ENCODE assay signal across 17 cellular contexts in the genomic region with DNA sequence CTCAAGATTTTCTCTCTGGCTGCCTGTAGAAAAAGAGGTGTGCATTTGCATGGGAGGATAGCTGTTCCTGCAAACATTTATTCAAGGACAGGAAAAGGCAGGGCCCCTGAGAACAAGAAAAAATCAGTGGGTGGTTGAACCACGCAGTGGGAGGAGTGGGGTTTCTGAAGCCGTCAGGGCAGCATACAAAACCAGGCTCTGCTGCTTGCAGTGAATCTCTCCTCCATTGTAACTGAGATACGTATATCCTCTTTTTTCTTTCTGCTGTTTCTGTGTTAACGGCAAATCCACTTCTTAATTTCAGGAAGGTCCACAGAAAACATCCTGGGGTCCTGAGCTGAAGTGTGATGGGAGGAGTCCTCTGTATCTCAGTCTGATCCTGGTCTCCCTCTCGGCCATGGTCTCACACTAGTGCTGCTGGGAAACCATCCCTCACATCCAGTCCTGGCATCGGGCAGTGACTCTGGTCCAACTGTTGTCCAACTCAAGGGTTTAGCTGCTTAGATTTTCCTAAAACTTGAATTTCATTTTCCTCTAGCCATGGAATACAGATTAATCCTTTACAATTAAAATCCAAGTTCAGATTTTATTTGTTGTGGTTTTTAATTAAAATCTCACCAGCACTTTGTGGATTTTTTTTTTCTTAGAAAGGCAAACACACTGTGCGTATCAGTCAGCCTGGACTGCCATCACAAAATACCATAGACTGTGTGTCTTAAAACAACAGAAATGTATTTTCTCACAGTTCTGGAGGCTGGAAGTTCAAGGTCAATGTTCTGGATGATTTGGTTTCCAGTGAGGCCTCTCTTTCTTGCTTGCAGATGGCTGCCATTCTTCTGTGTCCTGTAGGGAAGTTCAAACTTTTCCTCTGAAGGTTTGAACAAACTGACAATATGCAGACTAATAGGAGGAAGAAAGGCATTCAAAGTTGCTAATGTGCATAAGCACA. TPM values are rescaled to one million over a fixed set of nuclear protein-coding genes. Genes with fewer than 3 reads are reported as not detected.
DNase-seq lines count a peak whose midpoint lies in the region; ATAC-seq, FAIRE-seq and TF ChIP-seq lines count a peak whose summit lies in the region.
"Had no signal": no experiment of that assay in that cellular context is flagged by ENCODE, and none has a peak within 500 bp of the region (broad histone marks: within the 10 kb centered on the region; RNA-seq: fewer than 3 reads in every experiment).

No MANE protein-coding gene starts in this region.

- peaks cover 2% of the 10 kb centered on the region for H3K9me3 Mint-ChIP-seq in astrocyte (ENCODE audit: unreplicated experiment)
- H3K9me3 Mint-ChIP-seq: activated T-helper 1 cell treated with anti-CD3 and anti-CD28 coated beads, Interleukin-12 subunit alpha, Interleukin-12 subunit beta, Interleukin-2, Interleukin-4 antibody, amounts not matched to agents 30 ng/mL and 10 ng/mL and 1 ng/mL, durations not matched to agents 14 hours and 24 hours and 36 hours had no signal

- no peaks in the 10 kb centered on the region for H4K20me1 ChIP-seq in astrocyte (ENCODE audit: insufficient read depth, low read length)

- 48 to 61% methylated on average over 7 of the region's 7 CpGs for WGBS in heart right ventricle, 2 donors

- H3K4me2 ChIP-seq in astrocyte (ENCODE audit: low read length) = no peak overlapping the region

- no peak for FAIRE-seq in astrocyte (lab: Jason Lieb, UNC)
- FAIRE-seq: pancreas, RCC 7860 had no signal

- no peak for DNase-seq in left cardiac atrium
- DNase-seq in heart right ventricle = no peak
- DNase-seq in astrocyte (ENCODE audit: low read depth) = no peak
- no peak for DNase-seq in kidney glomerular epithelial cell (lab: John Stamatoyannopoulos, UW)
- no peak for DNase-seq in activated CD4-positive, CD25-positive, alpha-beta regulatory T cell (lab: John Stamatoyannopoulos, UW)
- DNase-seq: ACHN; activated CD4-positive, alpha-beta T cell treated with anti-CD3 and anti-CD28 coated beads for 36 hours; DMS 273 treated with DMSO at 0.1 percent for 48 hours; pancreas had no signal

- H3K4me1 ChIP-seq in heart right ventricle = peaks cover 0 to 29% (median 14%) of the 10 kb centered on the region in 9 donors
- H3K4me1 ChIP-seq in astrocyte (ENCODE audit: insufficient read depth, low read length) = no peaks in the 10 kb centered on the region
- H3K4me1 ChIP-seq: breast epithelium, tibial artery had no signal

- ATAC-seq in left cardiac atrium (peak; percentile 24 to 38), heart right ventricle (no peak), HG03196 (IDR thresholded peaks at IDR 0.05; ENCODE audit: unreplicated experiment) (no peak), GM21515 (IDR thresholded peaks at IDR 0.05; ENCODE audit: unreplicated experiment) (no peak)
- ATAC-seq: activated CD4-positive, alpha-beta T cell treated with anti-CD3 and anti-CD28 coated beads for 36 hours had no signal

- H3K4me3 ChIP-seq in heart right ventricle = no peak overlapping the region
- no peak overlapping the region for H3K4me3 ChIP-seq in astrocyte (ENCODE audit: insufficient read depth, low read depth, low read length)
- H3K4me3 ChIP-seq: breast epithelium, pancreas, tibial artery had no signal

- H3K4me1 Mint-ChIP-seq in astrocyte (ENCODE audit: low read depth, unreplicated experiment) = peaks cover 13% of the 10 kb centered on the region

- peak overlapping the region in 1 of 10 donors; percentile 15 for H3K27ac ChIP-seq in heart right ventricle
- no peak overlapping the region for H3K27ac ChIP-seq in astrocyte (ENCODE audit: low read depth, low read length)
- H3K27ac ChIP-seq in layer of hippocampus (ENCODE audit: low read depth, low read length) = peak overlapping the region; percentile 80
- H3K27ac ChIP-seq: breast epithelium, pancreas, tibial artery had no signal

- H3K36me3 Mint-ChIP-seq in astrocyte (ENCODE audit: low read depth, unreplicated experiment) = no peaks in the 10 kb centered on the region

- H3K36me3 ChIP-seq in heart right ventricle (no peaks in the 10 kb centered on the region), astrocyte (ENCODE audit: insufficient read depth, low read length) (no peaks in the 10 kb centered on the region)
- H3K36me3 ChIP-seq: breast epithelium, pancreas, tibial artery had no signal

- intact Hi-C loops in left cardiac atrium (cut with DNase I) = loop anchor here in 1 of 2 donors (5.0 kb wide), 1 partner anchor 38 kb away; no protein-coding TSS in a partner anchor
- intact Hi-C loops in heart right ventricle (cut with DNase I) = loop anchor here in 1 of 10 donors (5.0 kb wide), 1 partner anchor 48 kb away; no protein-coding TSS in a partner anchor

- H2AFZ ChIP-seq in astrocyte (ENCODE audit: low read depth, low read length) = no peak overlapping the region

- H3K9me3 ChIP-seq in heart right ventricle = no peaks in the 10 kb centered on the region
- no peaks in the 10 kb centered on the region for H3K9me3 ChIP-seq in astrocyte (ENCODE audit: insufficient read depth, low read depth, low read length)
- H3K9me3 ChIP-seq: breast epithelium, pancreas, tibial artery had no signal

- no peaks in the 10 kb centered on the region for H3K79me2 ChIP-seq in astrocyte (ENCODE audit: insufficient read depth, low read length)

- H3K27ac Mint-ChIP-seq in astrocyte (ENCODE audit: unreplicated experiment) = peak overlapping the region; percentile 34
- H3K27ac Mint-ChIP-seq: activated CD4-positive, alpha-beta T cell treated with anti-CD3 and anti-CD28 coated beads for 36 hours; activated T-helper 1 cell treated with anti-CD3 and anti-CD28 coated beads, Interleukin-12 subunit alpha, Interleukin-12 subunit beta, Interleukin-2, Interleukin-4 antibody, amounts not matched to agents 30 ng/mL and 10 ng/mL and 1 ng/mL, durations not matched to agents 14 hours and 24 hours and 36 hours had no signal

- no peaks in the 10 kb centered on the region for H3K27me3 ChIP-seq in heart right ventricle
- no peaks in the 10 kb centered on the region for H3K27me3 ChIP-seq in astrocyte (ENCODE audit: insufficient read depth, low read length)
- no peaks in the 10 kb centered on the region for H3K27me3 ChIP-seq in layer of hippocampus (ENCODE audit: control insufficient read depth, insufficient read depth, low read length)
- H3K27me3 ChIP-seq: breast epithelium, pancreas had no signal

- no peak overlapping the region for H3K4me3 Mint-ChIP-seq in astrocyte (ENCODE audit: unreplicated experiment)
- H3K4me3 Mint-ChIP-seq: activated CD4-positive, alpha-beta T cell treated with anti-CD3 and anti-CD28 coated beads for 36 hours; activated T-helper 1 cell treated with anti-CD3 and anti-CD28 coated beads, Interleukin-12 subunit alpha, Interleukin-12 subunit beta, Interleukin-2, Interleukin-4 antibody, amounts not matched to agents 30 ng/mL and 10 ng/mL and 1 ng/mL, durations not matched to agents 14 hours and 24 hours and 36 hours had no signal

- H3K27me3 Mint-ChIP-seq in astrocyte (ENCODE audit: low read depth, unreplicated experiment) = peaks cover 14% of the 10 kb centered on the region

- no peak for TF ChIP-seq CTCF in heart right ventricle (IDR thresholded peaks at IDR 0.05)
- no peak for TF ChIP-seq CTCF in astrocyte (IDR thresholded peaks at IDR 0.05; ENCODE audit: insufficient read depth, low read depth, low read length)

- no peak overlapping the region for H3K9ac ChIP-seq in astrocyte (ENCODE audit: low read length)

RNA-seq across cellular contexts. Expression of a gene that starts 26.9 kb away (rescaled TPM):
- under 1 TPM; 0.24 to 0.97 TPM for total RNA-seq in left cardiac atrium
- under 1 TPM in 7 of 10 donors, not detected in 3; 0.10 to 0.42 (median 0.23) TPM for total RNA-seq in heart right ventricle
- polyA plus RNA-seq in heart right ventricle = under 1 TPM in 1 of 2 donors, not detected in 1; 0.25 TPM
- total RNA-seq in astrocyte = 0.19 and 1.6 TPM in 2 replicates
- total RNA-seq: activated CD4-positive, alpha-beta T cell treated with anti-CD3 and anti-CD28 coated beads for 36 hours; activated T-helper 1 cell treated with anti-CD3 and anti-CD28 coated beads, Interleukin-12 subunit alpha, Interleukin-12 subunit beta, Interleukin-2, Interleukin-4 antibody, amounts not matched to agents 30 ng/mL and 10 ng/mL and 1 ng/mL, durations not matched to agents 14 hours and 24 hours and 36 hours; T-helper 1 cell treated with Interleukin-12 subunit alpha and Interleukin-12 subunit beta and Interleukin-4 antibody, amounts not matched to agents 30 ng/mL and 1 ng/mL, for 36 hours had no signal

Comparison
In these comparisons a context has a peak if more than half of its experiments do, and no peak if none do; other contexts are left out.
1. ATAC-seq: peak in left cardiac atrium (2 of 2); none in heart right ventricle (0 of 8), HG03196 (single experiment) and GM21515 (single experiment).